In the genomic region with DNA sequence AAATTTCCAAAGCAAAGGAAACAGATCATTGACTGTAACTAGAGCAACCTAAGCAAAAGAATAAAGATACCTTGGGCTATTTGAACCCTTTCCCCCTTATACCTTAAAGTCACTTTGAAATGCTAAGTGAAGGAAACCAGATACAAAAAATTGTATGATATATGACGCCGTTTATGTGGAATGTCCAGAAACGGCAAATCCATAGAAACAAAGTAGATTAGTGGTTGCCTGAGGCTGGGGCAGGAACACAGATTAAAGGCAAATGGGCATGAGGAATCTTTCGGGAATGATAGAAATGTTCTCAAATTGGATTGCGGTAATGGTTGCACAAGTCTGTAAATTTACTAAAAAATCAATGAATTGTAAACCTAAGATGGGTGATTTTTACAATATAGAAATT, we compare ENCODE assay signal across 10 cellular contexts.
DNase-seq lines count a peak whose midpoint lies in the region; ATAC-seq and TF ChIP-seq lines count a peak whose summit lies in the region.
"Had no signal": no experiment of that assay in that cellular context is flagged by ENCODE, and none has a peak within 500 bp of the region (broad histone marks: within the 10 kb centered on the region; RNA-seq: fewer than 3 reads in every experiment).

No MANE protein-coding gene starts in this region.

- TF ChIP-seq POLR2A in tibial nerve (IDR thresholded peaks at IDR 0.05): no peak

- H3K27ac ChIP-seq in RWPE2 (ENCODE audit: poor library complexity, severe bottlenecking) (peak overlapping the region; percentile 99), right atrium auricular region (no peak overlapping the region), tibial nerve (no peak overlapping the region)

- H3K27me3 ChIP-seq in RWPE2 (ENCODE audit: insufficient read depth, poor library complexity, severe bottlenecking) (no peaks in the 10 kb centered on the region), right atrium auricular region (no peaks in the 10 kb centered on the region), tibial nerve (no peaks in the 10 kb centered on the region)

- H3K4me3 ChIP-seq in RWPE2 (ENCODE audit: severe bottlenecking) (no peak overlapping the region), right atrium auricular region (no peak overlapping the region), tibial nerve (no peak overlapping the region)

- H3K4me1 ChIP-seq in RWPE2 (ENCODE audit: insufficient read depth, poor library complexity, severe bottlenecking): peaks cover 53% of the 10 kb centered on the region
- H3K4me1 ChIP-seq in right atrium auricular region: peaks cover 0 to 10% of the 10 kb centered on the region in 2 donors
- H3K4me1 ChIP-seq in tibial nerve: peaks cover 0 to 16% (median 6%) of the 10 kb centered on the region in 4 donors

- no peak for TF ChIP-seq EP300 in tibial nerve (IDR thresholded peaks at IDR 0.05)

- H3K36me3 ChIP-seq in RWPE2 (ENCODE audit: low read depth) (no peaks in the 10 kb centered on the region), right atrium auricular region (no peaks in the 10 kb centered on the region), tibial nerve (no peaks in the 10 kb centered on the region)

- ATAC-seq in RWPE2 (ENCODE audit: low read depth): peak; percentile 82

- H3K9me3 ChIP-seq in RWPE2 (ENCODE audit: severe bottlenecking): no peaks in the 10 kb centered on the region
- H3K9me3 ChIP-seq in right atrium auricular region: no peaks in the 10 kb centered on the region
- H3K9me3 ChIP-seq in tibial nerve: no peaks in the 10 kb centered on the region

- DNase-seq in ELF-1 (ENCODE audit: low read depth, low spot score): peak; percentile 23
- peak; percentile 77 for DNase-seq in RWPE2 (ENCODE audit: low spot score)
- peak; percentile 96 for DNase-seq in fibroblast of gingiva (ENCODE audit: low read depth)
- DNase-seq in renal cortical epithelial cell (ENCODE audit: low read depth): peak; percentile 63
- no peak for DNase-seq in right atrium auricular region (ENCODE audit: low spot score)
- DNase-seq in tibial nerve (ENCODE audit: low spot score in 2 of 2): no peak
- DNase-seq in HUDEP-2 (lab: John Stamatoyannopoulos, UW; ENCODE audit: unreplicated experiment in 76 of 76): no peak
- no peak for DNase-seq in DMS53 (lab: John Stamatoyannopoulos, UW)
- DNase-seq: erythroblast, NCI-H187 had no signal

- TF ChIP-seq CTCF in RWPE2 (IDR thresholded peaks at IDR 0.05; ENCODE audit: poor library complexity, severe bottlenecking) (no peak), right atrium auricular region (IDR thresholded peaks at IDR 0.05) (no peak), tibial nerve (IDR thresholded peaks at IDR 0.05) (no peak)

- 81 to 83% methylated on average over 5 of the region's 5 CpGs for WGBS in tibial nerve, 2 donors

Comparison
In these comparisons a context has a peak if more than half of its experiments do, and no peak if none do; other contexts are left out.
1. DNase-seq: peak in ELF-1 (single experiment), RWPE2 (single experiment), fibroblast of gingiva (single experiment) and renal cortical epithelial cell (single experiment); none in right atrium auricular region (single experiment), tibial nerve (0 of 2), HUDEP-2 (0 of 76) and DMS53 (single experiment).